Comparison of ENCODE assay signal across 10 cellular contexts in the genomic region with DNA sequence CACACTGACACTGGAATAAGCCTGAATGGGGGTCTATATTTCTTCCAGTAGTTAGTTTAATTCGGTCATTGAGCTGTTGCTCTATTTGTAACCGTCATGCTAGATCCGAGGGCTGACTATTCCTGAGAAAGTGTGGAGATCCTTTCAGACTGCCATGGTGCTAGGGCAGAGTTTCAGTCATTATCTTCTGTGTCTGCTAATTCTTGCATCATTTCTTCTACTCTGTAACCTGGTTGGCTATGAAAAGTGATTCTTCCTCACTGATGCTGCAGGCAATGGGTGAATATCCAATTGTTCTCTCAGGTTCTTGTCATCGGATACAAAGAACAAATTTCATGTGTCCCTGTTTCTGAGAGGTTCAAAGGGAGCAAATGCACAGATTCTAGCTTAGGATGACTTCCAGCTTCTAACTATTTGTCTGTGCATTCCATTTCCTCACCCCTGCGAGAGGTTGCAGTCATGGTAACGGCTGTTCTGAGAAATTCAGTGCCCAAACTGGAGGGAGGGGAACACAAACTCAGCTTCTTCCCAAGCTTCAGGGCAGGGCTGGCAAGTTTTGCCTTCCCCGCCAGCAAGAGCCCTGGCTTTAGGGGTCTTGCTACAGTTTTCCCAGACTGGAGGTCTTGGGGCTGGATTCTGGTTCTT. TPM values are rescaled to one million over a fixed set of nuclear protein-coding genes. Genes with fewer than 3 reads are reported as not detected.
DNase-seq lines count a peak whose midpoint lies in the region; ATAC-seq and TF ChIP-seq lines count a peak whose summit lies in the region.
"Had no signal": no experiment of that assay in that cellular context is flagged by ENCODE, and none has a peak within 500 bp of the region (broad histone marks: within the 10 kb centered on the region; RNA-seq: fewer than 3 reads in every experiment).

No MANE protein-coding gene starts in this region.

- peaks cover 61% of the 10 kb centered on the region for H3K4me1 Mint-ChIP-seq in activated T-cell treated with anti-CD3 and anti-CD28 coated beads, Interleukin-2, amount 50 U/mL, for 24 hours (ENCODE audit: low read depth)

- H3K36me3 ChIP-seq in adipocyte (ENCODE audit: control insufficient read depth, insufficient read depth, low read length, severe bottlenecking) (peaks cover 35% of the 10 kb centered on the region), testis (ENCODE audit: low read depth, missing control alignments) (no peaks in the 10 kb centered on the region)

- DNase-seq in activated T-cell treated with anti-CD3 and anti-CD28 coated beads, Interleukin-2, amount 50 U/mL, for 24 hours = no peak
- no peak for DNase-seq in activated T-cell treated with anti-CD3 and anti-CD28 coated beads for 4 hours
- peak; percentile 65 for DNase-seq in adipocyte (ENCODE audit: low read depth)
- DNase-seq in hepatic stellate cell (ENCODE audit: low spot score) = peak; percentile 47
- DNase-seq in testis = no peak
- DNase-seq in KBM-7 = no peak
- DNase-seq in middle frontal gyrus (ENCODE audit: extremely low spot score, low spot score) = no peak
- DNase-seq: ACHN, Kasumi-1 had no signal

- H3K4me3 ChIP-seq in adipocyte (ENCODE audit: low read length) (peak overlapping the region; percentile 76), testis (no peak overlapping the region)

- intact Hi-C loops in testis (cut with DNase I; ENCODE audit: low total_unique reads) = no loop called here

- H3K36me3 Mint-ChIP-seq in activated T-cell treated with anti-CD3 and anti-CD28 coated beads, Interleukin-2, amount 50 U/mL, for 24 hours (ENCODE audit: low read depth) = peaks cover 32% of the 10 kb centered on the region

- H3K27me3 Mint-ChIP-seq in activated T-cell treated with anti-CD3 and anti-CD28 coated beads, Interleukin-2, amount 50 U/mL, for 24 hours = no peaks in the 10 kb centered on the region

- no peaks in the 10 kb centered on the region for H3K9me3 Mint-ChIP-seq in activated T-cell treated with anti-CD3 and anti-CD28 coated beads, Interleukin-2, amount 50 U/mL, for 24 hours

- no peak for TF ChIP-seq CTCF in testis (IDR thresholded peaks at IDR 0.05)

- H3K4me3 Mint-ChIP-seq in activated T-cell treated with anti-CD3 and anti-CD28 coated beads, Interleukin-2, amount 50 U/mL, for 24 hours = peak overlapping the region; percentile 74

- H3K4me1 ChIP-seq in adipocyte (ENCODE audit: control insufficient read depth, insufficient read depth, low read length) (peaks cover 29% of the 10 kb centered on the region), testis (peaks cover 14% of the 10 kb centered on the region)

- peak overlapping the region; percentile 19 to 81 for H3K27ac ChIP-seq in testis

- no peak for TF ChIP-seq POLR2A in testis (IDR thresholded peaks at IDR 0.05)

- peak overlapping the region; percentile 82 for H3K9ac ChIP-seq in adipocyte (ENCODE audit: low read length)

- no peak for ATAC-seq in GM19467 (IDR thresholded peaks at IDR 0.05; ENCODE audit: unreplicated experiment)

- WGBS in testis, 2 donors = 54% methylated on average over 7 of the region's 7 CpGs

- in situ Hi-C loops in KBM-7 (cut with MboI; ENCODE audit: low pct_unique_long_range_greater_than_20kb, low sequenced_read_pairs) = no loop called here

- H3K27ac Mint-ChIP-seq in activated T-cell treated with anti-CD3 and anti-CD28 coated beads, Interleukin-2, amount 50 U/mL, for 24 hours = peak overlapping the region; percentile 90

- no peaks in the 10 kb centered on the region for H3K27me3 ChIP-seq in adipocyte (replicated peaks; ENCODE audit: control insufficient read depth, insufficient read depth, low read length)
- H3K27me3 ChIP-seq in testis = no peaks in the 10 kb centered on the region

- H3K9me3 ChIP-seq in adipocyte (ENCODE audit: control insufficient read depth, low read length) (no peaks in the 10 kb centered on the region), testis (no peaks in the 10 kb centered on the region)

RNA-seq across cellular contexts. Expression of a gene that starts 11.0 kb away (rescaled TPM):
- 10 to 100 TPM in 1 of 2 donors, 1 to 10 TPM in 1; 9.3 to 10.7 TPM for total RNA-seq in testis
- 16.2 TPM for polyA plus RNA-seq in testis (ENCODE audit: insufficient read depth, low read depth, low replicate concordance)

RNA-seq across cellular contexts. Expression of a gene that starts 49.0 kb away (rescaled TPM):
- 100 to 1,000 TPM; 398 to 527 TPM for total RNA-seq in testis
- 939 TPM for polyA plus RNA-seq in testis (ENCODE audit: insufficient read depth, low read depth, low replicate concordance)

Comparison
In these comparisons a context has a peak if more than half of its experiments do, and no peak if none do; other contexts are left out.
1. DNase-seq: peak in adipocyte (single experiment) and hepatic stellate cell (single experiment); none in activated T-cell treated with anti-CD3 and anti-CD28 coated beads, Interleukin-2, amount 50 U/mL, for 24 hours (single experiment), activated T-cell treated with anti-CD3 and anti-CD28 coated beads for 4 hours (single experiment), testis (single experiment), KBM-7 (single experiment) and middle frontal gyrus (single experiment).